ENCODE assay signal across 17 cellular contexts in genomic region chr17:48553837-48554236, GRCh38. TPM values are rescaled to one million over a fixed set of nuclear protein-coding genes. Genes with fewer than 3 reads are reported as not detected.
A peak's percentile ranks its signal among the peaks of the same experiment; 100 is the strongest.
DNase-seq lines count a peak whose midpoint lies in the region; ATAC-seq and TF ChIP-seq lines count a peak whose summit lies in the region.
"Had no signal": no experiment of that assay in that cellular context is flagged by ENCODE, and none has a peak within 500 bp of the region (broad histone marks: within the 10 kb centered on the region; RNA-seq: fewer than 3 reads in every experiment).

No MANE protein-coding gene starts in this region.

- TF ChIP-seq CTCF in MCF 10A (IDR thresholded peaks at IDR 0.05; ENCODE audit: unreplicated experiment): no peak

- intact Hi-C loops in MCF 10A (cut with micrococcal nuclease): no loop called here

- H3K36me3 Mint-ChIP-seq in MCF 10A (ENCODE audit: insufficient read depth, unreplicated experiment): no peaks in the 10 kb centered on the region

- peaks cover 13% of the 10 kb centered on the region for H3K36me3 ChIP-seq in mesodermal cell (ENCODE audit: control insufficient read depth, insufficient read depth, low read length)
- H3K36me3 ChIP-seq in subcutaneous abdominal adipose tissue (ENCODE audit: control insufficient read depth in 5 of 5, insufficient read depth in 5 of 5, low read length in 5 of 5): peaks cover 0 to 29% (median 23%) of the 10 kb centered on the region in 5 donors
- H3K36me3 ChIP-seq: vagina had no signal

- H3K27me3 Mint-ChIP-seq in MCF 10A (ENCODE audit: insufficient read depth, unreplicated experiment): peaks cover 9% of the 10 kb centered on the region

- POLR2A ChIA-PET in MCF 10A (lab: Yijun Ruan, JAX): interaction anchor here (1.5 kb wide), 1 partner anchor 10 kb away, joined by 4 read pairs; no protein-coding TSS in a partner anchor

- no TSS peak for BruUV-seq in MCF 10A (replicated peaks; lab: Mats Ljungman, UMichigan)

- H3K4me3 Mint-ChIP-seq in MCF 10A (ENCODE audit: unreplicated experiment): peak overlapping the region; percentile 58

- peak overlapping the region in 1 of 5 donors; percentile 52 for H3K9ac ChIP-seq in subcutaneous abdominal adipose tissue (ENCODE audit: low read length in 5 of 5)

- H3K9me3 Mint-ChIP-seq in MCF 10A (ENCODE audit: unreplicated experiment): no peaks in the 10 kb centered on the region

- H3K4me1 ChIP-seq in mesodermal cell (ENCODE audit: control insufficient read depth, insufficient read depth, low read length, poor library complexity, severe bottlenecking) (peaks cover 46% of the 10 kb centered on the region), subcutaneous abdominal adipose tissue (ENCODE audit: control insufficient read depth in 5 of 5, insufficient read depth in 5 of 5, low read length in 5 of 5) (peaks cover 14 to 67% (median 54%) of the 10 kb centered on the region in 5 donors)

- H3K9me3 ChIP-seq in mesodermal cell (ENCODE audit: control insufficient read depth, low read length) (no peaks in the 10 kb centered on the region), subcutaneous abdominal adipose tissue (ENCODE audit: control insufficient read depth in 5 of 5, low read length in 5 of 5) (no peaks in the 10 kb centered on the region)
- H3K9me3 ChIP-seq: vagina had no signal

- ATAC-seq in GM18873 (IDR thresholded peaks at IDR 0.05; ENCODE audit: low FRiP score, unreplicated experiment): no peak
- no peak for ATAC-seq in HG02885 (IDR thresholded peaks at IDR 0.05; ENCODE audit: poor library complexity, unreplicated experiment)
- ATAC-seq: esophagus mucosa, SK-N-SH treated with all-trans-retinoic acid at 6 μM for 48 hours had no signal

- H3K27me3 ChIP-seq in subcutaneous abdominal adipose tissue (ENCODE audit: control insufficient read depth in 5 of 5, insufficient read depth in 4 of 5, low read length in 5 of 5): no peaks in the 10 kb centered on the region
- H3K27me3 ChIP-seq: vagina had no signal

- 18 to 29% methylated on average over 1 of the region's 1 CpG for WGBS in mesodermal cell (ENCODE audit: insufficient coverage in 2 of 2), 2 experiments

- H3K4me3 ChIP-seq in mesodermal cell (ENCODE audit: extremely low read depth, insufficient read depth, low read length, poor library complexity, severe bottlenecking): peak overlapping the region; percentile 43
- H3K4me3 ChIP-seq in subcutaneous abdominal adipose tissue (ENCODE audit: low read depth in 1 of 5, low read length in 5 of 5): peak overlapping the region in 3 of 5 donors; percentile 6 to 48 (median 22)

- peaks cover 17% of the 10 kb centered on the region for H3K4me1 Mint-ChIP-seq in MCF 10A (ENCODE audit: insufficient read depth, unreplicated experiment)

- H3K27ac ChIP-seq in mesodermal cell (ENCODE audit: low read depth, low read length, severe bottlenecking) (peak overlapping the region; percentile 17), subcutaneous abdominal adipose tissue (ENCODE audit: low read depth, low read length) (peak overlapping the region; percentile 79)

- no peak overlapping the region for H3K27ac Mint-ChIP-seq in MCF 10A (ENCODE audit: low read depth, unreplicated experiment)
- H3K27ac Mint-ChIP-seq: CD14-positive monocyte had no signal

- peak; percentile 48 for DNase-seq in NCI-H69 (lab: John Stamatoyannopoulos, UW)
- no peak for DNase-seq in MCF 10A (ENCODE audit: unreplicated experiment)
- no peak for DNase-seq in stimulated activated naive CD4-positive, alpha-beta T cell treated with Interleukin-2 at 50 U/mL for 16 hours (lab: John Stamatoyannopoulos, UW)
- DNase-seq in SIG-M5 treated with dmso at 0.1 percent for 504 hours (lab: John Stamatoyannopoulos, UW; ENCODE audit: unreplicated experiment): no peak
- DNase-seq: NCI-H2171 had no signal

- CTCF ChIA-PET in MCF 10A (lab: Yijun Ruan, JAX): interaction anchor here (0.6 to 0.7 kb wide), 3 partner anchors 21 to 249 kb away, joined by 3 to 6 read pairs (median 3); no protein-coding TSS in a partner anchor

RNA-seq across cellular contexts. Expression of gene HOXB2, which starts 8.9 kb away (rescaled TPM):
- 3.0 and 4.8 TPM in 2 replicates for total RNA-seq in MCF 10A (2022)
- polyA plus RNA-seq in mesodermal cell (2013, experiment 1 of 2): 53.6 TPM
- polyA plus RNA-seq in mesodermal cell (2013, experiment 2 of 2): 52.0 TPM
- total RNA-seq: osteocyte had no signal

RNA-seq across cellular contexts. Expression of gene HOXB1, which starts 23.0 kb away (rescaled TPM):
- not detected in 2 replicates for total RNA-seq in MCF 10A (2022)
- 10.0 TPM for polyA plus RNA-seq in mesodermal cell (2013, experiment 1 of 2)
- polyA plus RNA-seq in mesodermal cell (2013, experiment 2 of 2): 14.1 TPM
- total RNA-seq: activated CD8-positive, alpha-beta memory T cell treated with anti-CD3 and anti-CD28 coated beads for 36 hours; HT1080; lung microvascular endothelial cell; osteocyte; vagina had no signal
- polyA plus RNA-seq: CD14-positive monocyte had no signal

RNA-seq across cellular contexts. Expression of gene HOXB4, which starts 24.3 kb away (rescaled TPM):
- 0.21 and 0.44 TPM in 2 replicates for total RNA-seq in MCF 10A (2022)
- 6.6 TPM for polyA plus RNA-seq in mesodermal cell (2013, experiment 1 of 2)
- 7.8 TPM for polyA plus RNA-seq in mesodermal cell (2013, experiment 2 of 2)
- total RNA-seq: osteocyte had no signal
- polyA plus RNA-seq: CD14-positive monocyte had no signal

RNA-seq across cellular contexts. Expression of gene HOXB3, which starts 36.2 kb away (rescaled TPM):
- 0.79 and 0.88 TPM in 2 replicates for total RNA-seq in MCF 10A (2022)
- polyA plus RNA-seq in mesodermal cell (2013, experiment 1 of 2): 28.7 TPM
- 27.8 TPM for polyA plus RNA-seq in mesodermal cell (2013, experiment 2 of 2)
- polyA plus RNA-seq: CD14-positive monocyte had no signal

RNA-seq across cellular contexts. Expression of gene HOXB5, which starts 39.7 kb away (rescaled TPM):
- not detected in 2 replicates for total RNA-seq in MCF 10A (2022)
- 13.7 TPM for polyA plus RNA-seq in mesodermal cell (2013, experiment 1 of 2)
- polyA plus RNA-seq in mesodermal cell (2013, experiment 2 of 2): 15.0 TPM
- total RNA-seq: activated CD8-positive, alpha-beta memory T cell treated with anti-CD3 and anti-CD28 coated beads for 36 hours; lung microvascular endothelial cell; osteocyte had no signal
- polyA plus RNA-seq: CD14-positive monocyte had no signal
